ENCODE assay signal across 17 cellular contexts in genomic region chr10:44985175-44985681, GRCh38. TPM values are rescaled to one million over a fixed set of nuclear protein-coding genes. Genes with fewer than 3 reads are reported as not detected.
DNase-seq lines count a peak whose midpoint lies in the region; ATAC-seq and TF ChIP-seq lines count a peak whose summit lies in the region.
"Had no signal": no experiment of that assay in that cellular context is flagged by ENCODE, and none has a peak within 500 bp of the region (broad histone marks: within the 10 kb centered on the region; RNA-seq: fewer than 3 reads in every experiment).

No MANE protein-coding gene starts in this region.

- no peaks in the 10 kb centered on the region for H3K9me2 ChIP-seq in PC-9 (ENCODE audit: insufficient read depth)

- H4K8ac ChIP-seq in trophoblast cell (ENCODE audit: low read depth, low read length) = no peak overlapping the region

- peak; percentile 7 for ATAC-seq in left ventricle myocardium superior
- ATAC-seq: SK-N-SH treated with all-trans-retinoic acid at 6 μM for 48 hours; stimulated activated naive CD8-positive, alpha-beta T cell treated with anti-CD3 and anti-CD28 coated beads, Interleukin-15, amount 100 ng/mL, for 72 hours had no signal

- H3F3A ChIP-seq in PC-9 (ENCODE audit: insufficient read depth, low read depth) = peaks cover 16% of the 10 kb centered on the region; the same call in 1 of the 2 replicates

- H4K91ac ChIP-seq in trophoblast cell (ENCODE audit: low read depth, low read length) = peak overlapping the region; percentile 14

- in situ Hi-C loops in brain microvascular endothelial cell (cut with HindIII; ENCODE audit: low pct_ligation_motif_present, low sequenced_read_pairs) = no loop called here
- in situ Hi-C loops in G401 (cut with HindIII; ENCODE audit: low sequenced_read_pairs) = no loop called here
- in situ Hi-C loops in GM13976 (cut with MboI; ENCODE audit: low sequenced_read_pairs, unreplicated experiment) = no loop called here

- H3K4me3 ChIP-seq in AG04450 (ENCODE audit: low read depth, low read length) (no peak overlapping the region), brain microvascular endothelial cell (ENCODE audit: low read depth, low read length) (no peak overlapping the region), trophoblast cell (ENCODE audit: low read depth, low read length) (no peak overlapping the region), PC-9 (no peak overlapping the region)

- no peak overlapping the region for H2BK5ac ChIP-seq in trophoblast cell (ENCODE audit: low read depth, low read length, poor library complexity)

- H3K4me2 ChIP-seq in trophoblast cell (ENCODE audit: low read length) = no peak overlapping the region
- no peak overlapping the region for H3K4me2 ChIP-seq in PC-9

- BruUV-seq in PC-9 (replicated peaks; lab: Mats Ljungman, UMichigan) = no TSS peak

- no peak overlapping the region for H3K14ac ChIP-seq in trophoblast cell (ENCODE audit: low read length)

- H4K12ac ChIP-seq in trophoblast cell (ENCODE audit: low read depth, low read length) = no peak overlapping the region

- POLR2A ChIA-PET in AG04450 (lab: Yijun Ruan, JAX) (no interaction called here), PC-9 (lab: Charles Lee; ENCODE audit: unreplicated experiment) (no interaction called here)

- no peaks in the 10 kb centered on the region for H3K27me3 ChIP-seq in AG04450 (ENCODE audit: control insufficient read depth, insufficient read depth, low read length)
- H3K27me3 ChIP-seq in brain microvascular endothelial cell (replicated peaks) = no peaks in the 10 kb centered on the region
- H3K27me3 ChIP-seq in trophoblast cell (ENCODE audit: insufficient read depth, low read length) = no peaks in the 10 kb centered on the region
- no peaks in the 10 kb centered on the region for H3K27me3 ChIP-seq in PC-9 (ENCODE audit: insufficient read depth, low read depth)

- H2AK5ac ChIP-seq in trophoblast cell (ENCODE audit: low read length) = no peak overlapping the region

- no CpG with 5 or more reads among the region's 9 CpGs for WGBS in trophoblast cell (ENCODE audit: extremely low coverage, insufficient coverage, insufficient read length)

- H3K27ac ChIP-seq in AG04450 (ENCODE audit: low read depth, low read length) = peak overlapping the region; percentile 82
- no peak overlapping the region for H3K27ac ChIP-seq in brain microvascular endothelial cell
- no peak overlapping the region for H3K27ac ChIP-seq in trophoblast cell (ENCODE audit: low read depth, low read length)
- no peak overlapping the region for H3K27ac ChIP-seq in PC-9

- no peaks in the 10 kb centered on the region for H3K36me3 ChIP-seq in brain microvascular endothelial cell (replicated peaks)
- H3K36me3 ChIP-seq in trophoblast cell (ENCODE audit: control insufficient read depth in 1 of 2, insufficient read depth in 2 of 2, low read length in 2 of 2) = peaks cover 11 to 13% of the 10 kb centered on the region in 2 experiments
- no peaks in the 10 kb centered on the region for H3K36me3 ChIP-seq in PC-9 (ENCODE audit: low read depth)

- H3K9ac ChIP-seq in trophoblast cell (ENCODE audit: low read length) = no peak overlapping the region

- no peak overlapping the region for H3K23ac ChIP-seq in trophoblast cell (ENCODE audit: low read length)

- no peak overlapping the region for H3K4ac ChIP-seq in trophoblast cell (ENCODE audit: low read depth, low read length)

- intact Hi-C loops in left ventricle myocardium superior (cut with micrococcal nuclease) (no loop called here), PC-9 (cut with micrococcal nuclease; ENCODE audit: unreplicated experiment) (no loop called here)

- H2AFZ ChIP-seq in trophoblast cell (ENCODE audit: insufficient read depth, low read length, poor library complexity) (no peak overlapping the region), PC-9 (no peak overlapping the region)

- no peak for TF ChIP-seq CTCF in AG04450 (IDR thresholded peaks at IDR 0.05; ENCODE audit: low read depth, low read length)
- no peak for TF ChIP-seq CTCF in brain microvascular endothelial cell (IDR thresholded peaks at IDR 0.05; ENCODE audit: low read depth, low read length, missing control alignments)
- TF ChIP-seq CTCF in GM13976 (IDR thresholded peaks at IDR 0.05; ENCODE audit: borderline replicate concordance, control extremely low read depth, extremely low read depth, insufficient read depth, missing control alignments) = no peak
- TF ChIP-seq CTCF in PC-9 (conservative IDR thresholded peaks at IDR 0.05) = no peak

- H2BK12ac ChIP-seq in trophoblast cell (ENCODE audit: low read length) = no peak overlapping the region

- H4K20me1 ChIP-seq in PC-9 (ENCODE audit: insufficient read depth) = no peaks in the 10 kb centered on the region

- H3K79me1 ChIP-seq in trophoblast cell (ENCODE audit: low read length) = peaks cover 17% of the 10 kb centered on the region

- H3K18ac ChIP-seq in trophoblast cell (ENCODE audit: low read length) = no peak overlapping the region

- H2BK120ac ChIP-seq in trophoblast cell (ENCODE audit: insufficient read depth, low read length, poor library complexity) = no peak overlapping the region

- H3K4me1 ChIP-seq in trophoblast cell (ENCODE audit: control insufficient read depth in 1 of 2, insufficient read depth in 2 of 2, low read length in 2 of 2) = peaks cover 13 to 22% of the 10 kb centered on the region in 2 experiments
- peaks cover 31% of the 10 kb centered on the region for H3K4me1 ChIP-seq in PC-9 (replicated peaks; ENCODE audit: insufficient read depth)

- CTCF ChIA-PET in AG04450 (lab: Charles Lee) (no interaction called here), PC-9 (lab: Charles Lee) (no interaction called here)

- DNase-seq in AG04450 (ENCODE audit: low read depth, low spot score) (no peak), brain microvascular endothelial cell (peak; percentile 31), left ventricle myocardium superior (no peak), trophoblast cell (no peak), G401 (ENCODE audit: low spot score) (no peak), GM13976 (ENCODE audit: low spot score) (no peak), GOT3 (lab: John Stamatoyannopoulos, UW) (no peak), PC-9 (no peak)
- DNase-seq: ACHN; activated CD8-positive, alpha-beta memory T cell treated with anti-CD3 and anti-CD28 coated beads, Interleukin-2, amount 50 U/mL, for 48 hours; activated naive CD8-positive, alpha-beta T cell treated with anti-CD3 and anti-CD28 coated beads, Interleukin-2, amount 10 ng/mL, durations not matched to agents 7 days and 5 days; foreskin melanocyte; immature natural killer cell; naive B cell; stimulated activated naive CD8-positive, alpha-beta T cell treated with anti-CD3 and anti-CD28 coated beads, Interleukin-15, amount 100 ng/mL, for 72 hours had no signal

- H3K9me3 ChIP-seq in AG04450 (ENCODE audit: control insufficient read depth, insufficient read depth, low read length) (no peaks in the 10 kb centered on the region), trophoblast cell (ENCODE audit: insufficient read depth, low read depth, low read length) (no peaks in the 10 kb centered on the region), PC-9 (ENCODE audit: insufficient read depth, low read depth) (no peaks in the 10 kb centered on the region)

- H3K79me2 ChIP-seq in trophoblast cell (ENCODE audit: control insufficient read depth, insufficient read depth, low read length, poor library complexity) (peaks cover 2% of the 10 kb centered on the region), PC-9 (ENCODE audit: low read depth) (no peaks in the 10 kb centered on the region)

RNA-seq across cellular contexts. Expression of gene DEPP1, which starts 6.6 kb away (rescaled TPM):
- 31.1 and 50.3 TPM in 2 replicates for polyA plus RNA-seq in AG04450 (2011; rRNA removed)
- 70.4 and 97.9 TPM in 2 replicates for polyA minus RNA-seq in AG04450 (2011; rRNA and poly(A)+ RNA removed)
- total RNA-seq in left ventricle myocardium superior = 32.2 TPM
- 120 and 128 TPM in 2 replicates for polyA plus RNA-seq in trophoblast cell (2013)
- 0.14 and 2.7 TPM in 2 replicates for total RNA-seq in G401 (2014; rRNA removed; shearing (Covaris generic))
- total RNA-seq in PC-9 (2021) = 13.2 and 15.1 TPM in 2 replicates
- polyA plus RNA-seq: immature natural killer cell had no signal

RNA-seq across cellular contexts. Expression of gene ZNF22, which starts 15.5 kb away (rescaled TPM):
- polyA plus RNA-seq in AG04450 (2011; rRNA removed) = 17.4 and 23.4 TPM in 2 replicates
- polyA minus RNA-seq in AG04450 (2011; rRNA and poly(A)+ RNA removed) = 4.7 and 7.9 TPM in 2 replicates
- total RNA-seq in left ventricle myocardium superior (12.6 TPM), PC-9 (2021) (22.4 and 29.9 TPM in 2 replicates)
- 31.5 and 32.1 TPM in 2 replicates for polyA plus RNA-seq in trophoblast cell (2013)
- 10.0 and 13.9 TPM in 2 replicates for total RNA-seq in G401 (2014; rRNA removed; shearing (Covaris generic))

RNA-seq across cellular contexts. Expression of gene RASSF4, which starts 25.6 kb away (rescaled TPM):
- 11.2 and 13.0 TPM in 2 replicates for polyA plus RNA-seq in AG04450 (2011; rRNA removed)
- polyA minus RNA-seq in AG04450 (2011; rRNA and poly(A)+ RNA removed) = 12.9 and 13.1 TPM in 2 replicates
- total RNA-seq in left ventricle myocardium superior (93.5 TPM), PC-9 (2021) (6.5 and 7.6 TPM in 2 replicates)
- polyA plus RNA-seq in trophoblast cell (2013) = 9.7 and 11.1 TPM in 2 replicates
- total RNA-seq in G401 (2014; rRNA removed; shearing (Covaris generic)) = 0.98 and 1.5 TPM in 2 replicates
- total RNA-seq: MCF 10A had no signal

Comparison
In these comparisons a context has a peak if more than half of its experiments do, and no peak if none do; other contexts are left out.
1. RNA of gene RASSF4, which starts 25.6 kb away (total RNA-seq): 93.5 TPM in left ventricle myocardium superior (single experiment); 6.5 to 7.6 TPM in PC-9 and 0.98 to 1.5 TPM in G401; every median in the first group is over 10 times any median in the second.